ENCODE assay signal across 31 cellular contexts in the genomic region with DNA sequence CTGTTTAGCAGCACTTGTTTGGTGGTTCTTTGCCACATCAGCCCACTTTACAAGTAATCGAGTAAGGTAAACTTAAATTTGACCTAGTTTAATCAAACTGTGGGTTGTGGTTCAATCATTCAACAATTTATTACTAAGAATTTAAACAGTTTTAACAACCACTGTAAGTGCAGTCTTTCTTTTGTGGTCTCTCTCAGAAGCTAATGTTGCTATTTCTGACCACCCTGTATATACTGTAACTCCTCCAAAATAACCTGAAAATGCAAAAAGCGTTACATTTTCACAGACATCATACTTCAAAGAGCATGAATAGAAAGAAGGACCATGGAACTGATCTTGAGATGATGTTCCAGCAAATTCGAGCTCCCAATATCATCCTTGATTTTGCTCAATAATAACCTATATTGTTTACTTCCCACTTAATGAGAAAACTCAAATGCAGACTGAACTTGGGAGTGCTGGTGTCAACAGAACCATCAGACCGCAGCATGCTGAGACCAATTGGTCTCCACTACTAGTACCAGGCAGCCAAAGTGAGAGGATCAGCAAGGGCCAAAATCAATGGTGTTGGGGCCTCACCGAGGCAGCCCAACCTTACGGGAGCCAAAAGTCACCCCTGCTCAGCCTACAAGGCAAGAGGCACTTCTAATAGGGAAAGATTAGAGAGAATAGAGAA. TPM values are rescaled to one million over a fixed set of nuclear protein-coding genes. Genes with fewer than 3 reads are reported as not detected.
A peak's percentile ranks its signal among the peaks of the same experiment; 100 is the strongest.
DNase-seq lines count a peak whose midpoint lies in the region; ATAC-seq and TF ChIP-seq lines count a peak whose summit lies in the region.
"Had no signal": no experiment of that assay in that cellular context is flagged by ENCODE, and none has a peak within 500 bp of the region (broad histone marks: within the 10 kb centered on the region; RNA-seq: fewer than 3 reads in every experiment).

No MANE protein-coding gene starts in this region.

- H3K27ac Mint-ChIP-seq in activated T-cell treated with anti-CD3 and anti-CD28 coated beads, Interleukin-2, amount 50 U/mL, for 24 hours = peak overlapping the region; percentile 20
- H3K27ac Mint-ChIP-seq in GM23338 = no peak overlapping the region
- peak overlapping the region; percentile 71 for H3K27ac Mint-ChIP-seq in activated B cell treated with CpG ODN at 0.5 μM for 24 hours
- H3K27ac Mint-ChIP-seq: CD8-positive, alpha-beta T cell had no signal

- no peak for TF ChIP-seq CTCF in GM23338 (conservative IDR thresholded peaks at IDR 0.05; ENCODE audit: low read depth in 2 of 2)
- no peak for TF ChIP-seq CTCF in activated B cell treated with CpG ODN at 0.5 μM for 24 hours (IDR thresholded peaks at IDR 0.05)
- TF ChIP-seq CTCF in smooth muscle cell (IDR thresholded peaks at IDR 0.05; ENCODE audit: borderline replicate concordance, insufficient read depth, poor library complexity, severe bottlenecking) = no peak

- H3K27ac ChIP-seq in GM23338 (ENCODE audit: low read depth) (no peak overlapping the region), smooth muscle cell (ENCODE audit: low read depth) (no peak overlapping the region)
- H3K27ac ChIP-seq: body of pancreas, esophagus squamous epithelium, foreskin keratinocyte, thoracic aorta, WERI-Rb-1 had no signal

- peaks cover 10% of the 10 kb centered on the region; the same call in 1 of the 2 replicates for H3K9me2 ChIP-seq in GM23338 (ENCODE audit: insufficient read depth)

- peaks cover 2% of the 10 kb centered on the region for H3K36me3 Mint-ChIP-seq in activated T-cell treated with anti-CD3 and anti-CD28 coated beads, Interleukin-2, amount 50 U/mL, for 24 hours (ENCODE audit: low read depth)
- H3K36me3 Mint-ChIP-seq in GM23338 (ENCODE audit: low read depth) (no peaks in the 10 kb centered on the region), activated B cell treated with CpG ODN at 0.5 μM for 24 hours (ENCODE audit: low read depth) (peaks cover 26% of the 10 kb centered on the region)

- no peak overlapping the region for H3K9ac ChIP-seq in smooth muscle cell (ENCODE audit: low read depth)

- POLR2A ChIA-PET in activated B cell treated with CpG ODN at 0.5 μM for 24 hours (lab: Charles Lee) = interaction anchor here (1.2 to 3.2 kb wide), 2 partner anchors 17 to 22 kb away, joined by 3 to 11 read pairs; partner anchors contain the start of gene IFNG-AS1

- intact Hi-C loops in activated B cell treated with CpG ODN at 0.5 μM for 24 hours (cut with micrococcal nuclease) = no loop called here

- H4K20me1 ChIP-seq in GM23338 (replicated peaks; ENCODE audit: insufficient read depth) (no peaks in the 10 kb centered on the region), smooth muscle cell (ENCODE audit: low read depth) (no peaks in the 10 kb centered on the region)

- H3K27me3 ChIP-seq in GM23338 (ENCODE audit: insufficient read depth) = no peaks in the 10 kb centered on the region
- H3K27me3 ChIP-seq in smooth muscle cell (ENCODE audit: low read depth) = no peaks in the 10 kb centered on the region
- H3K27me3 ChIP-seq: body of pancreas, esophagus squamous epithelium had no signal

- WGBS in smooth muscle cell (ENCODE audit: low lambda C conversion rate) = 80% methylated on average over 6 of the region's 6 CpGs

- no peak overlapping the region for H3K4me3 Mint-ChIP-seq in activated T-cell treated with anti-CD3 and anti-CD28 coated beads, Interleukin-2, amount 50 U/mL, for 24 hours
- H3K4me3 Mint-ChIP-seq in GM23338 = no peak overlapping the region
- H3K4me3 Mint-ChIP-seq in activated B cell treated with CpG ODN at 0.5 μM for 24 hours = no peak overlapping the region
- H3K4me3 Mint-ChIP-seq: CD8-positive, alpha-beta T cell had no signal

- DNase-seq in activated T-cell treated with anti-CD3 and anti-CD28 coated beads, Interleukin-2, amount 50 U/mL, for 24 hours = no peak
- DNase-seq in activated T-cell treated with anti-CD3 and anti-CD28 coated beads for 4 hours (no peak), GM23338 (ENCODE audit: low spot score) (no peak), activated B cell treated with CpG ODN at 0.5 μM for 24 hours (no peak), smooth muscle cell (lab: John Stamatoyannopoulos, UW; ENCODE audit: unreplicated experiment) (no peak), activated gamma-delta T cell (lab: John Stamatoyannopoulos, UW) (no peak), NCI-H524 treated with DMSO at 0.1 percent for 48 hours (lab: John Stamatoyannopoulos, UW) (no peak)
- DNase-seq: body of pancreas; CD8-positive, alpha-beta T cell; cerebellar nuclear complex; dermis blood vessel endothelial cell; esophagus squamous epithelium; foreskin keratinocyte; head of caudate nucleus; Kasumi-1; NCI-H146; NCI-H446; NCI-H774; SIG-M5; stimulated activated naive CD8-positive, alpha-beta T cell treated with anti-CD3 and anti-CD28 coated beads, Interleukin-15, Interleukin-2, amounts not matched to agents 100 U/mL and 50 U/mL, for 24 hours; T-helper 9 cell; WERI-Rb-1 had no signal

- no peaks in the 10 kb centered on the region for H3K9me3 Mint-ChIP-seq in activated T-cell treated with anti-CD3 and anti-CD28 coated beads, Interleukin-2, amount 50 U/mL, for 24 hours
- H3K9me3 Mint-ChIP-seq in GM23338 (no peaks in the 10 kb centered on the region; the same call in 2 of the 3 replicates), activated B cell treated with CpG ODN at 0.5 μM for 24 hours (no peaks in the 10 kb centered on the region)
- H3K9me3 Mint-ChIP-seq: CD8-positive, alpha-beta T cell had no signal

- no peak for ATAC-seq in GM23338
- no peak for ATAC-seq in activated B cell treated with CpG ODN at 0.5 μM for 24 hours (ENCODE audit: low read depth)
- ATAC-seq in GM19023 (IDR thresholded peaks at IDR 0.05; ENCODE audit: unreplicated experiment) = no peak
- ATAC-seq: body of pancreas; CD8-positive, alpha-beta T cell; foreskin keratinocyte; HepG2; left lobe of liver; stimulated activated naive CD8-positive, alpha-beta T cell treated with anti-CD3 and anti-CD28 coated beads, Interleukin-15, Interleukin-2, amounts not matched to agents 100 U/mL and 50 U/mL, for 24 hours had no signal

- CTCF ChIA-PET in activated B cell treated with CpG ODN at 0.5 μM for 24 hours (lab: Charles Lee) = interaction anchor here (1.0 to 1.6 kb wide), 2 partner anchors 10 to 29 kb away, joined by 4 to 5 read pairs; no protein-coding TSS in a partner anchor

- H3F3A ChIP-seq in GM23338 (replicated peaks; ENCODE audit: low read depth) (no peaks in the 10 kb centered on the region), smooth muscle cell (ENCODE audit: low read depth) (no peaks in the 10 kb centered on the region)

- H3K79me2 ChIP-seq in GM23338 (replicated peaks; ENCODE audit: insufficient read depth) (no peaks in the 10 kb centered on the region), smooth muscle cell (ENCODE audit: low read depth) (no peaks in the 10 kb centered on the region)

- H3K4me1 Mint-ChIP-seq in activated T-cell treated with anti-CD3 and anti-CD28 coated beads, Interleukin-2, amount 50 U/mL, for 24 hours (ENCODE audit: low read depth) = peaks cover 24% of the 10 kb centered on the region
- H3K4me1 Mint-ChIP-seq in GM23338 (peaks cover 13% of the 10 kb centered on the region; the same call in 2 of the 3 replicates), activated B cell treated with CpG ODN at 0.5 μM for 24 hours (peaks cover 43% of the 10 kb centered on the region)

- H3K4me2 ChIP-seq in GM23338 (no peak overlapping the region), smooth muscle cell (no peak overlapping the region)

- no peaks in the 10 kb centered on the region for H3K27me3 Mint-ChIP-seq in activated T-cell treated with anti-CD3 and anti-CD28 coated beads, Interleukin-2, amount 50 U/mL, for 24 hours
- peaks cover 1% of the 10 kb centered on the region for H3K27me3 Mint-ChIP-seq in GM23338 (ENCODE audit: insufficient read depth, low read depth, poor library complexity)
- H3K27me3 Mint-ChIP-seq in activated B cell treated with CpG ODN at 0.5 μM for 24 hours = no peaks in the 10 kb centered on the region

- H3K4me1 ChIP-seq in GM23338 (ENCODE audit: insufficient read depth) (peaks cover 8% of the 10 kb centered on the region; the same call in 1 of the 2 replicates), smooth muscle cell (ENCODE audit: low read depth) (no peaks in the 10 kb centered on the region)
- H3K4me1 ChIP-seq: body of pancreas, esophagus squamous epithelium, foreskin keratinocyte, HAP-1 had no signal

- peak overlapping the region; percentile 77; the same call in 1 of the 2 replicates for H2AFZ ChIP-seq in GM23338
- H2AFZ ChIP-seq in smooth muscle cell (ENCODE audit: low read depth) = peak overlapping the region; percentile 13

- H3K36me3 ChIP-seq in GM23338 (ENCODE audit: insufficient read depth) (no peaks in the 10 kb centered on the region), smooth muscle cell (ENCODE audit: low read depth) (no peaks in the 10 kb centered on the region)
- H3K36me3 ChIP-seq: esophagus squamous epithelium, HAP-1, thoracic aorta, WERI-Rb-1 had no signal

- no peak overlapping the region for H3K4me3 ChIP-seq in GM23338
- H3K4me3 ChIP-seq in smooth muscle cell = no peak overlapping the region
- H3K4me3 ChIP-seq: body of pancreas, esophagus squamous epithelium, HAP-1, skin epidermis, thoracic aorta had no signal

- no peaks in the 10 kb centered on the region for H3K9me3 ChIP-seq in smooth muscle cell (replicated peaks; ENCODE audit: low read depth)
- H3K9me3 ChIP-seq: body of pancreas, esophagus squamous epithelium, HAP-1, thoracic aorta had no signal

TF ChIP-seq in GM23338, 12 proteins besides CTCF, POLR2A, EP300 and RAD21 (continues in another document):
- TF ChIP-seq EZH2phosphoT487 (IDR thresholded peaks at IDR 0.05; ENCODE audit: unreplicated experiment) = no peak
- TF ChIP-seq JUNB (IDR thresholded peaks at IDR 0.05; ENCODE audit: unreplicated experiment) = no peak
- TF ChIP-seq, protein P1, sequence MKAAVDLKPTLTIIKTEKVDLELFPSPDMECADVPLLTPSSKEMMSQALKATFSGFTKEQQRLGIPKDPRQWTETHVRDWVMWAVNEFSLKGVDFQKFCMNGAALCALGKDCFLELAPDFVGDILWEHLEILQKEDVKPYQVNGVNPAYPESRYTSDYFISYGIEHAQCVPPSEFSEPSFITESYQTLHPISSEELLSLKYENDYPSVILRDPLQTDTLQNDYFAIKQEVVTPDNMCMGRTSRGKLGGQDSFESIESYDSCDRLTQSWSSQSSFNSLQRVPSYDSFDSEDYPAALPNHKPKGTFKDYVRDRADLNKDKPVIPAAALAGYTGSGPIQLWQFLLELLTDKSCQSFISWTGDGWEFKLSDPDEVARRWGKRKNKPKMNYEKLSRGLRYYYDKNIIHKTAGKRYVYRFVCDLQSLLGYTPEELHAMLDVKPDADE (IDR thresholded peaks at IDR 0.05) = no peak
- TF ChIP-seq CREB1 (CRISPR knock-in tag; IDR thresholded peaks at IDR 0.05; ENCODE audit: low read depth) = no peak
- TF ChIP-seq ZNF331 (CRISPR knock-in tag; IDR thresholded peaks at IDR 0.05; ENCODE audit: low read depth) = no peak

RNA-seq across cellular contexts. Expression of gene IFNG-AS1, which starts 22.1 kb away (rescaled TPM):
- not detected in 2 replicates for total RNA-seq in GM23338 (2014; rRNA removed; shearing (Covaris generic))
- polyA plus RNA-seq in GM23338 (2016; fragmentation: Nextera tagmentation; extraction: Ambion mirVana) (not detected in 2 replicates), smooth muscle cell (0.11 TPM in 1 of 2 replicates, not detected in the other)
- total RNA-seq in activated B cell treated with CpG ODN at 0.5 μM for 24 hours (2.0 and 3.2 TPM in 2 replicates), smooth muscle cell (0.49 and 0.76 TPM in 2 replicates)
- total RNA-seq: body of pancreas, dermis blood vessel endothelial cell, foreskin keratinocyte, HepG2, left lobe of liver, mesenteric fat pad had no signal
- polyA plus RNA-seq: adipose tissue, foreskin keratinocyte, HepG2, urinary bladder had no signal
